In genomic region chr7:91041901-91042457, GRCh38 we compare ENCODE assay signal across 21 cellular contexts.
"Had no signal": no experiment of that assay in that cellular context is flagged by ENCODE, and none has a peak within 500 bp of the region (broad histone marks: within the 10 kb centered on the region; RNA-seq: fewer than 3 reads in every experiment).

No MANE protein-coding gene starts in this region.

- H2AFZ ChIP-seq: neural progenitor cell had no signal

- H3K36me3 ChIP-seq: neural progenitor cell, right atrium auricular region, suprapubic skin, transverse colon, vagina had no signal

- H3K9ac ChIP-seq: neural progenitor cell had no signal

- H3K9me3 ChIP-seq: right atrium auricular region, suprapubic skin, transverse colon, vagina had no signal

- H3K9me3 Mint-ChIP-seq: activated CD4-positive, alpha-beta T cell treated with anti-CD3 and anti-CD28 coated beads, Interleukin-2, amount 10 ng/mL, durations not matched to agents 24 days and 14 days; activated CD8-positive, alpha-beta T cell treated with anti-CD3 and anti-CD28 coated beads for 36 hours; activated T-cell treated with anti-CD3 and anti-CD28 coated beads, Interleukin-2, amount 50 U/mL, for 24 hours; activated T-helper 2 cell treated with anti-CD3 and anti-CD28 coated beads, Interferon-gamma antibody, Interleukin-2, Interleukin-4, amounts not matched to agents 10 μg/mL and 5 μg/mL and 100 μg/mL, durations not matched to agents 14 hours and 24 hours and 36 hours; dendritic cell treated with granulocyte-macrophage colony-stimulating factor and Interleukin-4, amounts not matched to agents 40 ng/mL and 50 ng/mL, for 4 days; neural progenitor cell; stimulated activated naive CD8-positive, alpha-beta T cell treated with anti-CD3 and anti-CD28 coated beads, Interleukin-15, Interleukin-2, amounts not matched to agents 100 ng/mL and 50 ng/mL, for 24 hours had no signal

- DNase-seq: activated CD4-positive, alpha-beta T cell treated with anti-CD3 and anti-CD28 coated beads, Interleukin-2, amount 10 ng/mL, durations not matched to agents 24 days and 14 days; activated CD8-positive, alpha-beta T cell treated with anti-CD3 and anti-CD28 coated beads for 36 hours; activated naive CD4-positive, alpha-beta T cell treated with Interleukin-2 at 50 U/mL for 16 hours; activated T-cell treated with anti-CD3 and anti-CD28 coated beads, Interleukin-2, amount 50 U/mL, for 24 hours; aorta; cerebellar nuclear complex; effector memory CD8-positive, alpha-beta T cell; foreskin melanocyte; glutamatergic neuron; islet precursor cell; mammary epithelial cell; T1000; transverse colon had no signal

- H3K4me2 ChIP-seq: neural progenitor cell had no signal

- H3K4me1 ChIP-seq: right atrium auricular region had no signal

- H3K27me3 Mint-ChIP-seq: activated CD4-positive, alpha-beta T cell treated with anti-CD3 and anti-CD28 coated beads, Interleukin-2, amount 10 ng/mL, durations not matched to agents 24 days and 14 days; activated CD8-positive, alpha-beta T cell treated with anti-CD3 and anti-CD28 coated beads for 36 hours; activated T-cell treated with anti-CD3 and anti-CD28 coated beads, Interleukin-2, amount 50 U/mL, for 24 hours; dendritic cell treated with granulocyte-macrophage colony-stimulating factor and Interleukin-4, amounts not matched to agents 40 ng/mL and 50 ng/mL, for 4 days; effector memory CD8-positive, alpha-beta T cell; progenitor cell of endocrine pancreas; stimulated activated naive CD8-positive, alpha-beta T cell treated with anti-CD3 and anti-CD28 coated beads, Interleukin-15, Interleukin-2, amounts not matched to agents 100 ng/mL and 50 ng/mL, for 24 hours had no signal

- H3K27ac ChIP-seq: neural progenitor cell, right atrium auricular region, suprapubic skin, transverse colon, vagina had no signal

- H3K27ac Mint-ChIP-seq: activated CD4-positive, alpha-beta T cell treated with anti-CD3 and anti-CD28 coated beads, Interleukin-2, amount 10 ng/mL, durations not matched to agents 24 days and 14 days; activated CD8-positive, alpha-beta T cell treated with anti-CD3 and anti-CD28 coated beads for 36 hours; activated T-cell treated with anti-CD3 and anti-CD28 coated beads, Interleukin-2, amount 50 U/mL, for 24 hours; activated T-helper 2 cell treated with anti-CD3 and anti-CD28 coated beads, Interferon-gamma antibody, Interleukin-2, Interleukin-4, amounts not matched to agents 10 μg/mL and 5 μg/mL and 100 μg/mL, durations not matched to agents 14 hours and 24 hours and 36 hours; dendritic cell treated with granulocyte-macrophage colony-stimulating factor and Interleukin-4, amounts not matched to agents 40 ng/mL and 50 ng/mL, for 4 days; effector memory CD8-positive, alpha-beta T cell; neural progenitor cell; progenitor cell of endocrine pancreas; stimulated activated naive CD8-positive, alpha-beta T cell treated with anti-CD3 and anti-CD28 coated beads, Interleukin-15, Interleukin-2, amounts not matched to agents 100 ng/mL and 50 ng/mL, for 24 hours had no signal

- H3K4me1 Mint-ChIP-seq: activated CD4-positive, alpha-beta T cell treated with anti-CD3 and anti-CD28 coated beads, Interleukin-2, amount 10 ng/mL, durations not matched to agents 24 days and 14 days had no signal

- H3K4me3 ChIP-seq: neural progenitor cell, right atrium auricular region, suprapubic skin, transverse colon, vagina had no signal

- ATAC-seq: activated CD8-positive, alpha-beta T cell treated with anti-CD3 and anti-CD28 coated beads for 36 hours; effector memory CD8-positive, alpha-beta T cell had no signal

- H3K27me3 ChIP-seq: neural progenitor cell, right atrium auricular region, suprapubic skin, transverse colon, vagina had no signal

- H3K4me3 Mint-ChIP-seq: activated CD4-positive, alpha-beta T cell treated with anti-CD3 and anti-CD28 coated beads, Interleukin-2, amount 10 ng/mL, durations not matched to agents 24 days and 14 days; activated CD8-positive, alpha-beta T cell treated with anti-CD3 and anti-CD28 coated beads for 36 hours; activated T-cell treated with anti-CD3 and anti-CD28 coated beads, Interleukin-2, amount 50 U/mL, for 24 hours; dendritic cell treated with granulocyte-macrophage colony-stimulating factor and Interleukin-4, amounts not matched to agents 40 ng/mL and 50 ng/mL, for 4 days; effector memory CD8-positive, alpha-beta T cell; neural progenitor cell; stimulated activated naive CD8-positive, alpha-beta T cell treated with anti-CD3 and anti-CD28 coated beads, Interleukin-15, Interleukin-2, amounts not matched to agents 100 ng/mL and 50 ng/mL, for 24 hours had no signal
